In the genomic region with DNA sequence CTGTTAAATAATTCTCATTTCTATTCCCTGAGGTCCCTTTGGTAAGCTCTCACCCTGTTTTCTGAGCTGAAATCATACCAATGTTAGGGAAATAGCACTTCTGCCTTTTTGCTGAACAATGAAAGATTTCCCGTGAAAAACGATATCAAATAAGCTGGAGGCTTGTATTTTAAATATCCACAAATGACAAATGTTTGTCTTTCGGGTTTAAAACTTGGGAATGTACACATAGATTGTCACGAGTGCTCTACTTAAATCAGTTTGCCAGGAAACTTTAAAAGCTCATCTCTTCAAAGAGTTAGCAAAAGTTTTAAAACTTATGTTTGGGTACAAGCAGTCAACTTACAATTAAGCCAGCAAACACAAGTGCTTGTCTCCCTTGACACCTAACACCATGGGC, we compare ENCODE assay signal across 35 cellular contexts.
"Had no signal": no experiment of that assay in that cellular context is flagged by ENCODE, and none has a peak within 500 bp of the region (broad histone marks: within the 10 kb centered on the region; RNA-seq: fewer than 3 reads in every experiment).

No MANE protein-coding gene starts in this region.

- H3K9ac ChIP-seq: KMS-11 had no signal

- H3K27me3 ChIP-seq: MG63 had no signal

- DNase-seq: Karpas-422, Kasumi-1, MG63, MM.1S, MV-4-11, NCI-H1048, NCI-H1092, NCI-H1092 treated with DMSO at 0.1 percent for 48 hours, NCI-H1105, NCI-H1105 treated with DMSO at 0.1 percent for 48 hours, NCI-H1417, NCI-H1417 treated with DMSO at 0.1 percent for 48 hours, NCI-H1436, NCI-H1436 treated with DMSO at 0.1 percent for 48 hours, NCI-H1694, NCI-H1694 treated with DMSO at 0.1 percent for 48 hours, NCI-H187, NCI-H187 treated with DMSO at 0.1 percent for 48 hours, NCI-H1930, NCI-H2029, NCI-H2029 treated with DMSO at 0.1 percent for 48 hours, NCI-H2081, NCI-H2081 treated with DMSO at 0.1 percent for 48 hours, NCI-H2107, NCI-H2171, NCI-H2171 treated with DMSO at 0.1 percent for 48 hours, NCI-H2227 treated with DMSO at 0.1 percent for 48 hours, NCI-H226, NCI-H345, NCI-H446, NCI-H446 treated with DMSO at 0.1 percent for 48 hours, NCI-H510A, NCI-H510A treated with DMSO at 0.1 percent for 48 hours, NCI-H524 had no signal

- H3K9me3 ChIP-seq: MG63 had no signal

- H3K27ac ChIP-seq: KMS-11 had no signal

- H3K4me3 ChIP-seq: MG63 had no signal

- H3K36me3 ChIP-seq: MG63 had no signal

- H3K4me2 ChIP-seq: KMS-11 had no signal
